ENCODE assay signal across 11 cellular contexts in the genomic region with DNA sequence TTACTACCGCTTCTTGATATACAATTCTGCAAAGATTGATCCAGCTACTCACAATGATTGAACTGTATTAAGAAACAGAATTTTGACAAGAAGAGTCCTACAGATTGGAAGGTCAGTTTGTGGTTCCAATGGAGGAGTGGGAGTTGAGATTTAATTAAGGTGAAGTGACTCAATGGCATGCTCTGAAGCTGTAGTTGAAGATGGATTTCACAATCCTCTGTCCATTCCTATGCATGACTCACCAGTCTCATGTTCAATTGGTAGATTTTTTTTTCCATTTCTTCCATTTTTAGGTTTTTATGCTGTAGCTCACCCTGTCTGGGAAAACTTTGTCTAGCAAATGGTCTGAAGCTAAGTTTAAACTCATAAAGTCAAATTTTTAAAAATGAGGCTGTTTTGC.
DNase-seq lines count a peak whose midpoint lies in the region; ATAC-seq and TF ChIP-seq lines count a peak whose summit lies in the region.
"Had no signal": no experiment of that assay in that cellular context is flagged by ENCODE, and none has a peak within 500 bp of the region (broad histone marks: within the 10 kb centered on the region; RNA-seq: fewer than 3 reads in every experiment).

No MANE protein-coding gene starts in this region.

- intact Hi-C loops in activated T-helper 2 cell treated with anti-CD3 and anti-CD28 coated beads, Interferon-gamma antibody, Interleukin-2, Interleukin-4, amounts not matched to agents 10 μg/mL and 5 μg/mL and 100 μg/mL, durations not matched to agents 14 hours and 24 hours and 36 hours (cut with micrococcal nuclease): loop anchor here (5.0 to 10.0 kb wide), 3 partner anchors 82 to 324 kb away; partner anchors contain the start of genes DPP4 and IFIH1

- CTCF ChIA-PET in HEK293T (lab: Yijun Ruan, JAX): no interaction called here

- DNase-seq in AG08396 (ENCODE audit: low spot score) (peak; percentile 58), HS-27A (ENCODE audit: low read depth) (peak; percentile 56), hepatic stellate cell (ENCODE audit: low spot score) (peak; percentile 50), HEK293T (ENCODE audit: extremely low spot score) (no peak), NCI-H2081 treated with DMSO at 0.1 percent for 48 hours (lab: John Stamatoyannopoulos, UW) (no peak), retina (no peak)
- DNase-seq in activated T-helper 2 cell treated with anti-CD3 and anti-CD28 coated beads, Interferon-gamma antibody, Interleukin-2, Interleukin-4, amounts not matched to agents 10 μg/mL and 5 μg/mL and 100 μg/mL, durations not matched to agents 14 hours and 24 hours and 36 hours (ENCODE audit: low spot score): no peak
- DNase-seq: activated CD4-positive, alpha-beta T cell treated with anti-CD3 and anti-CD28 coated beads for 36 hours; caudate nucleus; Kasumi-1 had no signal

- H3K9me3 Mint-ChIP-seq in activated T-helper 2 cell treated with anti-CD3 and anti-CD28 coated beads, Interferon-gamma antibody, Interleukin-2, Interleukin-4, amounts not matched to agents 10 μg/mL and 5 μg/mL and 100 μg/mL, durations not matched to agents 14 hours and 24 hours and 36 hours: peaks cover 3% of the 10 kb centered on the region

- H3K36me3 Mint-ChIP-seq in activated T-helper 2 cell treated with anti-CD3 and anti-CD28 coated beads, Interferon-gamma antibody, Interleukin-2, Interleukin-4, amounts not matched to agents 10 μg/mL and 5 μg/mL and 100 μg/mL, durations not matched to agents 14 hours and 24 hours and 36 hours (ENCODE audit: low read depth): peaks cover 73% of the 10 kb centered on the region

- POLR2A ChIA-PET in HEK293T (lab: Yijun Ruan, JAX): no interaction called here

- H3K27ac Mint-ChIP-seq in activated T-helper 2 cell treated with anti-CD3 and anti-CD28 coated beads, Interferon-gamma antibody, Interleukin-2, Interleukin-4, amounts not matched to agents 10 μg/mL and 5 μg/mL and 100 μg/mL, durations not matched to agents 14 hours and 24 hours and 36 hours: peak overlapping the region; percentile 19
- H3K27ac Mint-ChIP-seq: activated CD4-positive, alpha-beta T cell treated with anti-CD3 and anti-CD28 coated beads for 36 hours had no signal

- no peaks in the 10 kb centered on the region for H3K27me3 Mint-ChIP-seq in activated T-helper 2 cell treated with anti-CD3 and anti-CD28 coated beads, Interferon-gamma antibody, Interleukin-2, Interleukin-4, amounts not matched to agents 10 μg/mL and 5 μg/mL and 100 μg/mL, durations not matched to agents 14 hours and 24 hours and 36 hours (ENCODE audit: low read depth)
- H3K27me3 Mint-ChIP-seq: activated CD4-positive, alpha-beta T cell treated with anti-CD3 and anti-CD28 coated beads for 36 hours had no signal

- H3K4me3 Mint-ChIP-seq in activated T-helper 2 cell treated with anti-CD3 and anti-CD28 coated beads, Interferon-gamma antibody, Interleukin-2, Interleukin-4, amounts not matched to agents 10 μg/mL and 5 μg/mL and 100 μg/mL, durations not matched to agents 14 hours and 24 hours and 36 hours (ENCODE audit: low read depth): no peak overlapping the region
- H3K4me3 Mint-ChIP-seq: activated CD4-positive, alpha-beta T cell treated with anti-CD3 and anti-CD28 coated beads for 36 hours had no signal

- ATAC-seq in HG02938 (IDR thresholded peaks at IDR 0.05; ENCODE audit: unreplicated experiment): no peak
- ATAC-seq: activated CD4-positive, alpha-beta T cell treated with anti-CD3 and anti-CD28 coated beads for 36 hours had no signal

- H3K4me1 Mint-ChIP-seq in activated T-helper 2 cell treated with anti-CD3 and anti-CD28 coated beads, Interferon-gamma antibody, Interleukin-2, Interleukin-4, amounts not matched to agents 10 μg/mL and 5 μg/mL and 100 μg/mL, durations not matched to agents 14 hours and 24 hours and 36 hours (ENCODE audit: low read depth): peaks cover 56% of the 10 kb centered on the region

TF ChIP-seq in HEK293T, 16 proteins besides CTCF, POLR2A, EP300 and RAD21:
- TF ChIP-seq BHLHE40 (IDR thresholded peaks at IDR 0.05; ENCODE audit: borderline replicate concordance) (no peak), NFRKB (IDR thresholded peaks at IDR 0.05) (no peak), L3MBTL2 (conservative IDR thresholded peaks at IDR 0.05) (no peak), TARDBP (IDR thresholded peaks at IDR 0.05) (no peak), SP1 (IDR thresholded peaks at IDR 0.05) (no peak), FOXA1 (IDR thresholded peaks at IDR 0.05) (no peak), FOXM1 (IDR thresholded peaks at IDR 0.05; ENCODE audit: borderline replicate concordance) (no peak), ELF4 (IDR thresholded peaks at IDR 0.05) (no peak), LEF1 (IDR thresholded peaks at IDR 0.05; ENCODE audit: borderline replicate concordance) (no peak), FOXK2 (IDR thresholded peaks at IDR 0.05) (no peak), HDGF (IDR thresholded peaks at IDR 0.05; ENCODE audit: borderline replicate concordance) (no peak), SUZ12 (IDR thresholded peaks at IDR 0.05) (no peak), ARNT (IDR thresholded peaks at IDR 0.05) (no peak), ZNF384 (IDR thresholded peaks at IDR 0.05) (no peak), CTBP1 (IDR thresholded peaks at IDR 0.05; ENCODE audit: borderline replicate concordance) (no peak)
- TF ChIP-seq, protein P1, sequence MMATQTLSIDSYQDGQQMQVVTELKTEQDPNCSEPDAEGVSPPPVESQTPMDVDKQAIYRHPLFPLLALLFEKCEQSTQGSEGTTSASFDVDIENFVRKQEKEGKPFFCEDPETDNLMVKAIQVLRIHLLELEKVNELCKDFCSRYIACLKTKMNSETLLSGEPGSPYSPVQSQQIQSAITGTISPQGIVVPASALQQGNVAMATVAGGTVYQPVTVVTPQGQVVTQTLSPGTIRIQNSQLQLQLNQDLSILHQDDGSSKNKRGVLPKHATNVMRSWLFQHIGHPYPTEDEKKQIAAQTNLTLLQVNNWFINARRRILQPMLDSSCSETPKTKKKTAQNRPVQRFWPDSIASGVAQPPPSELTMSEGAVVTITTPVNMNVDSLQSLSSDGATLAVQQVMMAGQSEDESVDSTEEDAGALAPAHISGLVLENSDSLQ (IDR thresholded peaks at IDR 0.05): no peak

Comparison
In these comparisons a context has a peak if more than half of its experiments do, and no peak if none do; other contexts are left out.
1. DNase-seq: peak in AG08396 (single experiment), HS-27A (single experiment) and hepatic stellate cell (single experiment); none in activated T-helper 2 cell treated with anti-CD3 and anti-CD28 coated beads, Interferon-gamma antibody, Interleukin-2, Interleukin-4, amounts not matched to agents 10 μg/mL and 5 μg/mL and 100 μg/mL, durations not matched to agents 14 hours and 24 hours and 36 hours (single experiment), HEK293T (single experiment), NCI-H2081 treated with DMSO at 0.1 percent for 48 hours (single experiment) and retina (single experiment).